In genomic region chr14:54489318-54489683, GRCh38 we compare ENCODE assay signal across 7 cellular contexts. TPM values are rescaled to one million over a fixed set of nuclear protein-coding genes. Genes with fewer than 3 reads are reported as not detected.
A peak's percentile ranks its signal among the peaks of the same experiment; 100 is the strongest.
DNase-seq lines count a peak whose midpoint lies in the region; ATAC-seq and TF ChIP-seq lines count a peak whose summit lies in the region.

No MANE protein-coding gene starts in this region.

- H3K27me3 ChIP-seq in RWPE2 (ENCODE audit: insufficient read depth, poor library complexity, severe bottlenecking) (no peaks in the 10 kb centered on the region), skeletal muscle tissue (ENCODE audit: control insufficient read depth in 3 of 3, insufficient read depth in 3 of 3, low read length in 3 of 3) (no peaks in the 10 kb centered on the region)

- H3K4me3 ChIP-seq in RWPE2 (ENCODE audit: severe bottlenecking) (peak overlapping the region; percentile 61), fibroblast of the aortic adventitia (ENCODE audit: low read depth, low read length) (peak overlapping the region; percentile 95), skeletal muscle tissue (ENCODE audit: low read length in 3 of 3) (peak overlapping the region; percentile 83 to 94 (median 83))

- peak; percentile 33 for TF ChIP-seq CTCF in RWPE2 (IDR thresholded peaks at IDR 0.05; ENCODE audit: poor library complexity, severe bottlenecking)
- no peak for TF ChIP-seq CTCF in fibroblast of the aortic adventitia (IDR thresholded peaks at IDR 0.05; ENCODE audit: insufficient read depth, low read length)

- peaks cover 10% of the 10 kb centered on the region for H3K4me1 ChIP-seq in RWPE2 (ENCODE audit: insufficient read depth, poor library complexity, severe bottlenecking)
- peaks cover 11 to 18% (median 12%) of the 10 kb centered on the region in 3 donors for H3K4me1 ChIP-seq in skeletal muscle tissue (ENCODE audit: control insufficient read depth in 3 of 3, insufficient read depth in 3 of 3, low read length in 3 of 3)

- peak; percentile 6 for ATAC-seq in GM21737 (IDR thresholded peaks at IDR 0.05; ENCODE audit: unreplicated experiment)
- peak; percentile 1; the same call in 2 of the 3 replicates for ATAC-seq in RWPE2 (ENCODE audit: low read depth)
- ATAC-seq in HG03521 (IDR thresholded peaks at IDR 0.05; ENCODE audit: unreplicated experiment), result no peak
- no peak for ATAC-seq in GM21825 (IDR thresholded peaks at IDR 0.05; ENCODE audit: unreplicated experiment)

- H3K36me3 ChIP-seq in RWPE2 (ENCODE audit: low read depth) (0 out of 2 replicates have a peak, but pooled peaks cover 3% of the 10 kb centered on the region), skeletal muscle tissue (ENCODE audit: control insufficient read depth in 3 of 3, insufficient read depth in 3 of 3, low read length in 3 of 3) (no peaks in the 10 kb centered on the region)

- H3K27ac ChIP-seq in RWPE2 (ENCODE audit: poor library complexity, severe bottlenecking) (peak overlapping the region; percentile 85), skeletal muscle tissue (ENCODE audit: low read depth, low read length) (peak overlapping the region; percentile 90)

- peak overlapping the region; percentile 83 to 93 (median 91) for H3K9ac ChIP-seq in skeletal muscle tissue (ENCODE audit: low read depth in 1 of 3, low read length in 3 of 3)

- H3K9me3 ChIP-seq in RWPE2 (ENCODE audit: severe bottlenecking), result no peaks in the 10 kb centered on the region
- H3K9me3 ChIP-seq in skeletal muscle tissue (ENCODE audit: control insufficient read depth in 3 of 3, low read length in 3 of 3), result no peaks in the 10 kb centered on the region

- DNase-seq in RWPE2 (ENCODE audit: low spot score) (no peak), fibroblast of the aortic adventitia (ENCODE audit: low read depth) (no peak), activated gamma-delta T cell (lab: John Stamatoyannopoulos, UW) (no peak)

RNA-seq across cellular contexts. Expression of gene GMFB, which starts 0.5 kb away (rescaled TPM):
- 73.8 and 129 TPM in 2 replicates for total RNA-seq in fibroblast of the aortic adventitia (ENCODE audit: low replicate concordance)
- total RNA-seq in skeletal muscle tissue, result 42.8 TPM

RNA-seq across cellular contexts. Expression of gene CGRRF1, which starts 20.4 kb away (rescaled TPM):
- 7.0 and 19.7 TPM in 2 replicates for total RNA-seq in fibroblast of the aortic adventitia (ENCODE audit: low replicate concordance)
- 20.4 TPM for total RNA-seq in skeletal muscle tissue

RNA-seq across cellular contexts. Expression of gene CNIH1, which starts 48.1 kb away (rescaled TPM):
- total RNA-seq in fibroblast of the aortic adventitia (ENCODE audit: low replicate concordance), result 27.5 and 326 TPM in 2 replicates
- 30.8 TPM for total RNA-seq in skeletal muscle tissue

Comparison
In these comparisons a context has a peak if more than half of its experiments do, and no peak if none do; other contexts are left out.
1. ATAC-seq: peak in GM21737 (single experiment) and RWPE2 (single experiment); none in HG03521 (single experiment) and GM21825 (single experiment).
2. Peak in every context shown above with its lines, with median percentiles within 50 percentile points of each other: H3K4me3 ChIP-seq.